15 cellular contexts compared by ENCODE assay signal in the genomic region with DNA sequence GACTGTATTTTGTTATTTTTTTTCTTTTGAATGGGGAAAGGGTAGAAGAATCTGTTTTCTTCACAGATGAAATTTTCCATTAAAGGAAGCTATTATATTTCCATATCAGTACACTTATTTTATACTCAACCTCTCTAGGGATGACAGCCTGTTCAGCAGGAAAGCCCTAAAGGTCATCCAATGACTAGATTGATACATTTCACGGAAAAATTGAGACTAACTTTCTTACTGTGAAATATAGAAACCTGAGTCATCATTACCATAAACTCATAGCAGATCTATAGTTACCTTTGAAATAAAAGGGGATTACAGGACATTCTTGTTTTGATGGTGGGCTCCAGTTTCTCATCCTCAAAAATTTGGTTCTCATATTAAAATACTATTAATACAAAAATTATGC. TPM values are rescaled to one million over a fixed set of nuclear protein-coding genes. Genes with fewer than 3 reads are reported as not detected.
A peak's percentile ranks its signal among the peaks of the same experiment; 100 is the strongest.
DNase-seq lines count a peak whose midpoint lies in the region; ATAC-seq and TF ChIP-seq lines count a peak whose summit lies in the region.
"Had no signal": no experiment of that assay in that cellular context is flagged by ENCODE, and none has a peak within 500 bp of the region (broad histone marks: within the 10 kb centered on the region; RNA-seq: fewer than 3 reads in every experiment).

No MANE protein-coding gene starts in this region.

- CTCF ChIA-PET in activated CD8-positive, alpha-beta T cell treated with anti-CD3 and anti-CD28 coated beads for 36 hours (lab: Charles Lee) = no interaction called here
- CTCF ChIA-PET in activated CD8-positive, alpha-beta T cell treated with anti-CD3 and anti-CD28 coated beads, Interleukin-2, amount 10 ng/mL, durations not matched to agents 7 days and 5 days (lab: Charles Lee) = no interaction called here

- H3K27ac Mint-ChIP-seq in activated CD8-positive, alpha-beta T cell treated with anti-CD3 and anti-CD28 coated beads for 36 hours = peak overlapping the region; percentile 23
- no peak overlapping the region for H3K27ac Mint-ChIP-seq in activated CD8-positive, alpha-beta T cell treated with anti-CD3 and anti-CD28 coated beads, Interleukin-2, amount 10 ng/mL, durations not matched to agents 7 days and 5 days
- no peak overlapping the region for H3K27ac Mint-ChIP-seq in activated T-helper 17 cell treated with anti-CD3 and anti-CD28 coated beads, Interleukin-2, amount 50 U/mL, for 72 hours
- peak overlapping the region; percentile 73 for H3K27ac Mint-ChIP-seq in stimulated activated naive CD8-positive, alpha-beta T cell treated with anti-CD3 and anti-CD28 coated beads, Interleukin-15, Interleukin-2, amounts not matched to agents 100 ng/mL and 50 ng/mL, for 24 hours
- H3K27ac Mint-ChIP-seq: B cell; CD4-positive, alpha-beta T cell had no signal

- POLR2A ChIA-PET in activated CD8-positive, alpha-beta T cell treated with anti-CD3 and anti-CD28 coated beads for 36 hours (lab: Charles Lee) = no interaction called here
- POLR2A ChIA-PET in activated CD8-positive, alpha-beta T cell treated with anti-CD3 and anti-CD28 coated beads, Interleukin-2, amount 10 ng/mL, durations not matched to agents 7 days and 5 days (lab: Charles Lee) = no interaction called here

- H3K4me3 ChIP-seq in prostate gland = no peak overlapping the region
- H3K4me3 ChIP-seq: HAP-1 had no signal

- no peak overlapping the region for H3K27ac ChIP-seq in prostate gland

- 96% methylated on average over 1 of the region's 1 CpG for WGBS in prostate gland

- H3K4me1 ChIP-seq in prostate gland (replicated peaks) = no peaks in the 10 kb centered on the region

- TF ChIP-seq POLR2A in prostate gland (IDR thresholded peaks at IDR 0.05) = no peak

- no peaks in the 10 kb centered on the region for H3K36me3 Mint-ChIP-seq in activated CD8-positive, alpha-beta T cell treated with anti-CD3 and anti-CD28 coated beads for 36 hours (ENCODE audit: low read depth)
- no peaks in the 10 kb centered on the region for H3K36me3 Mint-ChIP-seq in activated CD8-positive, alpha-beta T cell treated with anti-CD3 and anti-CD28 coated beads, Interleukin-2, amount 10 ng/mL, durations not matched to agents 7 days and 5 days (ENCODE audit: low read depth)
- no peaks in the 10 kb centered on the region for H3K36me3 Mint-ChIP-seq in activated T-helper 17 cell treated with anti-CD3 and anti-CD28 coated beads, Interleukin-2, amount 50 U/mL, for 72 hours (ENCODE audit: low read depth)
- no peaks in the 10 kb centered on the region for H3K36me3 Mint-ChIP-seq in stimulated activated naive CD8-positive, alpha-beta T cell treated with anti-CD3 and anti-CD28 coated beads, Interleukin-15, Interleukin-2, amounts not matched to agents 100 ng/mL and 50 ng/mL, for 24 hours (ENCODE audit: low read depth)

- no peak overlapping the region for H3K4me3 Mint-ChIP-seq in activated CD8-positive, alpha-beta T cell treated with anti-CD3 and anti-CD28 coated beads for 36 hours
- H3K4me3 Mint-ChIP-seq in activated CD8-positive, alpha-beta T cell treated with anti-CD3 and anti-CD28 coated beads, Interleukin-2, amount 10 ng/mL, durations not matched to agents 7 days and 5 days = no peak overlapping the region
- no peak overlapping the region for H3K4me3 Mint-ChIP-seq in activated T-helper 17 cell treated with anti-CD3 and anti-CD28 coated beads, Interleukin-2, amount 50 U/mL, for 72 hours
- H3K4me3 Mint-ChIP-seq in stimulated activated naive CD8-positive, alpha-beta T cell treated with anti-CD3 and anti-CD28 coated beads, Interleukin-15, Interleukin-2, amounts not matched to agents 100 ng/mL and 50 ng/mL, for 24 hours = peak overlapping the region; percentile 27
- H3K4me3 Mint-ChIP-seq: B cell; CD4-positive, alpha-beta T cell had no signal

- H3K36me3 ChIP-seq in prostate gland = no peaks in the 10 kb centered on the region
- H3K36me3 ChIP-seq: HAP-1 had no signal

- ATAC-seq in activated CD8-positive, alpha-beta T cell treated with anti-CD3 and anti-CD28 coated beads for 36 hours = peak; percentile 78
- no peak for ATAC-seq in activated CD8-positive, alpha-beta T cell treated with anti-CD3 and anti-CD28 coated beads, Interleukin-2, amount 10 ng/mL, durations not matched to agents 7 days and 5 days
- ATAC-seq in activated T-helper 17 cell treated with anti-CD3 and anti-CD28 coated beads, Interleukin-2, amount 50 U/mL, for 72 hours (replicated peaks) = peak; percentile 53
- no peak for ATAC-seq in HG03469 (IDR thresholded peaks at IDR 0.05; ENCODE audit: unreplicated experiment)

- H3K27me3 ChIP-seq in prostate gland (replicated peaks; ENCODE audit: insufficient read depth) = no peaks in the 10 kb centered on the region

- H3K27me3 Mint-ChIP-seq in activated CD8-positive, alpha-beta T cell treated with anti-CD3 and anti-CD28 coated beads for 36 hours = peaks cover 23% of the 10 kb centered on the region
- peaks cover 10% of the 10 kb centered on the region for H3K27me3 Mint-ChIP-seq in activated CD8-positive, alpha-beta T cell treated with anti-CD3 and anti-CD28 coated beads, Interleukin-2, amount 10 ng/mL, durations not matched to agents 7 days and 5 days (ENCODE audit: low read depth)
- peaks cover 26% of the 10 kb centered on the region for H3K27me3 Mint-ChIP-seq in activated T-helper 17 cell treated with anti-CD3 and anti-CD28 coated beads, Interleukin-2, amount 50 U/mL, for 72 hours
- H3K27me3 Mint-ChIP-seq in stimulated activated naive CD8-positive, alpha-beta T cell treated with anti-CD3 and anti-CD28 coated beads, Interleukin-15, Interleukin-2, amounts not matched to agents 100 ng/mL and 50 ng/mL, for 24 hours = peaks cover 34% of the 10 kb centered on the region

- peaks cover 9% of the 10 kb centered on the region for H3K4me1 Mint-ChIP-seq in activated CD8-positive, alpha-beta T cell treated with anti-CD3 and anti-CD28 coated beads for 36 hours (ENCODE audit: low read depth)
- H3K4me1 Mint-ChIP-seq in activated CD8-positive, alpha-beta T cell treated with anti-CD3 and anti-CD28 coated beads, Interleukin-2, amount 10 ng/mL, durations not matched to agents 7 days and 5 days (ENCODE audit: low read depth) = no peaks in the 10 kb centered on the region
- no peaks in the 10 kb centered on the region for H3K4me1 Mint-ChIP-seq in activated T-helper 17 cell treated with anti-CD3 and anti-CD28 coated beads, Interleukin-2, amount 50 U/mL, for 72 hours
- peaks cover 29% of the 10 kb centered on the region for H3K4me1 Mint-ChIP-seq in stimulated activated naive CD8-positive, alpha-beta T cell treated with anti-CD3 and anti-CD28 coated beads, Interleukin-15, Interleukin-2, amounts not matched to agents 100 ng/mL and 50 ng/mL, for 24 hours (ENCODE audit: low read depth)
- H3K4me1 Mint-ChIP-seq: B cell had no signal

- intact Hi-C loops in activated CD8-positive, alpha-beta T cell treated with anti-CD3 and anti-CD28 coated beads for 36 hours (cut with micrococcal nuclease) = loop anchor here (10.0 kb wide), 1 partner anchor 162 kb away; no protein-coding TSS in a partner anchor
- intact Hi-C loops in prostate gland (cut with DNase I) = no loop called here

- no peaks in the 10 kb centered on the region for H3K9me3 ChIP-seq in prostate gland
- H3K9me3 ChIP-seq: HAP-1 had no signal

- H3K9me3 Mint-ChIP-seq in activated CD8-positive, alpha-beta T cell treated with anti-CD3 and anti-CD28 coated beads for 36 hours = no peaks in the 10 kb centered on the region
- H3K9me3 Mint-ChIP-seq in activated CD8-positive, alpha-beta T cell treated with anti-CD3 and anti-CD28 coated beads, Interleukin-2, amount 10 ng/mL, durations not matched to agents 7 days and 5 days (ENCODE audit: insufficient read depth) = no peaks in the 10 kb centered on the region
- H3K9me3 Mint-ChIP-seq in activated T-helper 17 cell treated with anti-CD3 and anti-CD28 coated beads, Interleukin-2, amount 50 U/mL, for 72 hours = no peaks in the 10 kb centered on the region
- no peaks in the 10 kb centered on the region for H3K9me3 Mint-ChIP-seq in stimulated activated naive CD8-positive, alpha-beta T cell treated with anti-CD3 and anti-CD28 coated beads, Interleukin-15, Interleukin-2, amounts not matched to agents 100 ng/mL and 50 ng/mL, for 24 hours
- H3K9me3 Mint-ChIP-seq: CD4-positive, alpha-beta T cell had no signal

- TF ChIP-seq CTCF in activated CD8-positive, alpha-beta T cell treated with anti-CD3 and anti-CD28 coated beads for 36 hours (IDR thresholded peaks at IDR 0.05) = no peak
- no peak for TF ChIP-seq CTCF in prostate gland (IDR thresholded peaks at IDR 0.05)

- DNase-seq in activated CD8-positive, alpha-beta T cell treated with anti-CD3 and anti-CD28 coated beads for 36 hours = no peak
- no peak for DNase-seq in activated CD8-positive, alpha-beta T cell treated with anti-CD3 and anti-CD28 coated beads, Interleukin-2, amount 10 ng/mL, durations not matched to agents 7 days and 5 days
- DNase-seq in NCI-H69 (lab: John Stamatoyannopoulos, UW) = peak; percentile 37
- no peak for DNase-seq in prostate gland (ENCODE audit: low spot score)
- DNase-seq: C1 segment of cervical spinal cord; Calu3; CD4-positive, alpha-beta T cell; GF-D8 had no signal

RNA-seq across cellular contexts. Expression of gene PTCSC3, which starts 36.1 kb away (rescaled TPM):
- not detected for total RNA-seq in activated CD8-positive, alpha-beta T cell treated with anti-CD3 and anti-CD28 coated beads for 36 hours
- not detected for total RNA-seq in activated CD8-positive, alpha-beta T cell treated with anti-CD3 and anti-CD28 coated beads, Interleukin-2, amount 10 ng/mL, durations not matched to agents 7 days and 5 days
- total RNA-seq in activated T-helper 17 cell treated with anti-CD3 and anti-CD28 coated beads, Interleukin-2, amount 50 U/mL, for 72 hours = not detected
- not detected for total RNA-seq in prostate gland
- total RNA-seq: B cell; Calu3; CD4-positive, alpha-beta T cell; H1; HT1080 had no signal

Comparison
In these comparisons a context has a peak if more than half of its experiments do, and no peak if none do; other contexts are left out.
1. ATAC-seq: peak in activated CD8-positive, alpha-beta T cell treated with anti-CD3 and anti-CD28 coated beads for 36 hours (single experiment) and activated T-helper 17 cell treated with anti-CD3 and anti-CD28 coated beads, Interleukin-2, amount 50 U/mL, for 72 hours (single experiment); none in activated CD8-positive, alpha-beta T cell treated with anti-CD3 and anti-CD28 coated beads, Interleukin-2, amount 10 ng/mL, durations not matched to agents 7 days and 5 days (single experiment) and HG03469 (single experiment).
2. H3K27ac Mint-ChIP-seq: peak in activated CD8-positive, alpha-beta T cell treated with anti-CD3 and anti-CD28 coated beads for 36 hours (single experiment) and stimulated activated naive CD8-positive, alpha-beta T cell treated with anti-CD3 and anti-CD28 coated beads, Interleukin-15, Interleukin-2, amounts not matched to agents 100 ng/mL and 50 ng/mL, for 24 hours (single experiment); none in activated CD8-positive, alpha-beta T cell treated with anti-CD3 and anti-CD28 coated beads, Interleukin-2, amount 10 ng/mL, durations not matched to agents 7 days and 5 days (single experiment) and activated T-helper 17 cell treated with anti-CD3 and anti-CD28 coated beads, Interleukin-2, amount 50 U/mL, for 72 hours (single experiment).